8 cellular contexts compared by ENCODE assay signal in the genomic region with DNA sequence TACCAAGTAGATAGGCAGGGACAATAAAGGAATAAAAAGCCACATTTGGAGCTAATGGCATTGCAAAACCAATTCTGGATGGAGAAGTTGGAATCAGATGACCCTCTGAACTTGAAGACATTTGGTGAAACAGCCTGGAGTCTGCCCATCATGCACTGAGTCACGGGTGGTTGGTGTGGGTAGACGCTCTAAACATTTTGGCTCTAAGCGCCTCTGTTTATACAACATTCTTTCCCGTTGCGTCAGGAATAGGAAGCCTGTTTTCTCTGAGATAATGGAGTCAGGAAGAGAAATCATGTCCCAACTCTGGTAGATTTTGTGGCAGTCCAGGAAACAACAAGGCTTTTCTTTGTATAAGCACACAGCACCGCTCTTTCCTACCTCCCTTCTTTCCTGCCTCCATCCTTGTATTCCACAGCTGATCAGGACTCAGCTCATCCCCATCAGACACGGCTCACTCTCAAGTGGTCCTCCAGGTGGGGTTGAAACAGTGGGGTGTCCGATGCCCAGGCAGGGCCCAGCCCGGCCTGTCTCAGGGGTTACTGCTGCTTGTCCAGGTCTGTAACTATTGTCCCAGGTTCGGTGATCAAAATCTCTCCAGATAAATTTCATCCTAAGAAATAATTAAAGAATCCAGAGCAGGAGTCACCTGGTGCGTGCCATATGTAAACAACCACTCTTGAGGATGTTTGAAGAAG. TPM values are rescaled to one million over a fixed set of nuclear protein-coding genes. Genes with fewer than 3 reads are reported as not detected.
DNase-seq lines count a peak whose midpoint lies in the region; ATAC-seq and TF ChIP-seq lines count a peak whose summit lies in the region.

No MANE protein-coding gene starts in this region.

- H3K4me1 ChIP-seq in GM23338 (ENCODE audit: insufficient read depth) (peaks cover 17% of the 10 kb centered on the region), skeletal muscle satellite cell (ENCODE audit: control insufficient read depth, insufficient read depth, low read length) (peaks cover 69% of the 10 kb centered on the region)

- H3K9me3 Mint-ChIP-seq in GM23338 (no peaks in the 10 kb centered on the region; the same call in 2 of the 3 replicates), mesothelial cell of epicardium (no peaks in the 10 kb centered on the region)
- no peaks in the 10 kb centered on the region for H3K9me3 Mint-ChIP-seq in activated T-cell treated with anti-CD3 and anti-CD28 coated beads, Interleukin-2, amount 50 U/mL, for 4 hours

- no peak overlapping the region for H2AFZ ChIP-seq in GM23338

- peaks cover 2% of the 10 kb centered on the region for H3K27me3 Mint-ChIP-seq in GM23338 (ENCODE audit: insufficient read depth, low read depth, poor library complexity)
- H3K27me3 Mint-ChIP-seq in activated T-cell treated with anti-CD3 and anti-CD28 coated beads, Interleukin-2, amount 50 U/mL, for 4 hours (ENCODE audit: low read depth): no peaks in the 10 kb centered on the region
- H3K27me3 Mint-ChIP-seq in mesothelial cell of epicardium (ENCODE audit: low read depth): no peaks in the 10 kb centered on the region

- no peak overlapping the region for H3K27ac Mint-ChIP-seq in GM23338
- no peak overlapping the region for H3K27ac Mint-ChIP-seq in mesothelial cell of epicardium

- DNase-seq in GM23338 (ENCODE audit: low spot score) (no peak), astrocyte of the cerebellum (ENCODE audit: low read depth) (peak; percentile 81), left ventricle myocardium superior (no peak), NCI-H2029 (lab: John Stamatoyannopoulos, UW) (no peak), mesothelial cell of epicardium (ENCODE audit: low spot score in 2 of 2, unreplicated experiment in 2 of 2) (no peak)
- no peak for DNase-seq in activated T-cell treated with anti-CD3 and anti-CD28 coated beads, Interleukin-2, amount 50 U/mL, for 4 hours

- no peak for ATAC-seq in GM23338
- ATAC-seq in left ventricle myocardium superior: peak; percentile 87
- ATAC-seq in activated T-cell treated with anti-CD3 and anti-CD28 coated beads, Interleukin-2, amount 50 U/mL, for 4 hours: no peak
- ATAC-seq in HG02973 (IDR thresholded peaks at IDR 0.05; ENCODE audit: unreplicated experiment): no peak

- H3K4me3 Mint-ChIP-seq in GM23338: no peak overlapping the region
- no peak overlapping the region for H3K4me3 Mint-ChIP-seq in activated T-cell treated with anti-CD3 and anti-CD28 coated beads, Interleukin-2, amount 50 U/mL, for 4 hours
- H3K4me3 Mint-ChIP-seq in mesothelial cell of epicardium: no peak overlapping the region

- H3K36me3 ChIP-seq in GM23338 (ENCODE audit: insufficient read depth) (no peaks in the 10 kb centered on the region), skeletal muscle satellite cell (ENCODE audit: insufficient read depth, low read length) (peaks cover 29% of the 10 kb centered on the region)

- no peak for TF ChIP-seq CTCF in GM23338 (conservative IDR thresholded peaks at IDR 0.05; ENCODE audit: low read depth in 2 of 2)
- no peak for TF ChIP-seq CTCF in astrocyte of the cerebellum (IDR thresholded peaks at IDR 0.05; ENCODE audit: low read depth, low read length, missing control alignments)
- no peak for TF ChIP-seq CTCF in mesothelial cell of epicardium (IDR thresholded peaks at IDR 0.05; ENCODE audit: unreplicated experiment)

- H3K4me2 ChIP-seq in GM23338 (peak overlapping the region; percentile 26; the same call in 1 of the 2 replicates), skeletal muscle satellite cell (ENCODE audit: low read length) (peak overlapping the region; percentile 63)

- H3K4me3 ChIP-seq in GM23338 (no peak overlapping the region), astrocyte of the cerebellum (ENCODE audit: low read depth, low read length) (no peak overlapping the region), skeletal muscle satellite cell (ENCODE audit: low read length) (peak overlapping the region; percentile 27)

- no peaks in the 10 kb centered on the region for H3K27me3 ChIP-seq in GM23338 (ENCODE audit: insufficient read depth)
- no peaks in the 10 kb centered on the region for H3K27me3 ChIP-seq in skeletal muscle satellite cell (ENCODE audit: control insufficient read depth, insufficient read depth, low read length)

- H3K9ac ChIP-seq in skeletal muscle satellite cell (ENCODE audit: low read depth, low read length): peak overlapping the region; percentile 72

- H3K36me3 Mint-ChIP-seq in GM23338 (ENCODE audit: low read depth): peaks cover 3% of the 10 kb centered on the region; the same call in 2 of the 3 replicates
- H3K36me3 Mint-ChIP-seq in activated T-cell treated with anti-CD3 and anti-CD28 coated beads, Interleukin-2, amount 50 U/mL, for 4 hours (ENCODE audit: insufficient read depth): peaks cover 4% of the 10 kb centered on the region
- H3K36me3 Mint-ChIP-seq in mesothelial cell of epicardium: peaks cover 1% of the 10 kb centered on the region

- H3K79me2 ChIP-seq in GM23338 (replicated peaks; ENCODE audit: insufficient read depth): peaks cover 82% of the 10 kb centered on the region

- no peaks in the 10 kb centered on the region for H3K9me3 ChIP-seq in skeletal muscle satellite cell (replicated peaks; ENCODE audit: low read length)

- H3K4me1 Mint-ChIP-seq in GM23338: peaks cover 45% of the 10 kb centered on the region
- no peaks in the 10 kb centered on the region for H3K4me1 Mint-ChIP-seq in activated T-cell treated with anti-CD3 and anti-CD28 coated beads, Interleukin-2, amount 50 U/mL, for 4 hours (ENCODE audit: low read depth)
- H3K4me1 Mint-ChIP-seq in mesothelial cell of epicardium: no peaks in the 10 kb centered on the region

- H4K20me1 ChIP-seq in GM23338 (replicated peaks; ENCODE audit: insufficient read depth): peaks cover 32% of the 10 kb centered on the region

- intact Hi-C loops in left ventricle myocardium superior (cut with micrococcal nuclease): no loop called here

- no peaks in the 10 kb centered on the region for H3F3A ChIP-seq in GM23338 (replicated peaks; ENCODE audit: low read depth)

- H3K27ac ChIP-seq in GM23338 (ENCODE audit: low read depth): no peak overlapping the region

- H3K9me2 ChIP-seq in GM23338 (ENCODE audit: insufficient read depth): no peaks in the 10 kb centered on the region

- in situ Hi-C loops in astrocyte of the cerebellum (cut with HindIII; ENCODE audit: low sequenced_read_pairs): no loop called here

TF ChIP-seq in GM23338, 12 proteins besides CTCF, POLR2A, EP300 and RAD21 (continues in another document):
- no peak for TF ChIP-seq NANOG (IDR thresholded peaks at IDR 0.05; ENCODE audit: borderline replicate concordance)
- TF ChIP-seq, protein P1, sequence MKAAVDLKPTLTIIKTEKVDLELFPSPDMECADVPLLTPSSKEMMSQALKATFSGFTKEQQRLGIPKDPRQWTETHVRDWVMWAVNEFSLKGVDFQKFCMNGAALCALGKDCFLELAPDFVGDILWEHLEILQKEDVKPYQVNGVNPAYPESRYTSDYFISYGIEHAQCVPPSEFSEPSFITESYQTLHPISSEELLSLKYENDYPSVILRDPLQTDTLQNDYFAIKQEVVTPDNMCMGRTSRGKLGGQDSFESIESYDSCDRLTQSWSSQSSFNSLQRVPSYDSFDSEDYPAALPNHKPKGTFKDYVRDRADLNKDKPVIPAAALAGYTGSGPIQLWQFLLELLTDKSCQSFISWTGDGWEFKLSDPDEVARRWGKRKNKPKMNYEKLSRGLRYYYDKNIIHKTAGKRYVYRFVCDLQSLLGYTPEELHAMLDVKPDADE (IDR thresholded peaks at IDR 0.05): no peak
- TF ChIP-seq JUNB (IDR thresholded peaks at IDR 0.05; ENCODE audit: unreplicated experiment): no peak

RNA-seq across cellular contexts. Expression of a gene that starts 12.1 kb away (rescaled TPM):
- 4.0 and 4.2 TPM in 2 replicates for total RNA-seq in GM23338 (2014; rRNA removed; shearing (Covaris generic))
- 0.61 and 0.68 TPM in 2 replicates for polyA plus RNA-seq in GM23338 (2016; fragmentation: Nextera tagmentation; extraction: Ambion mirVana)
- 0.67 TPM for total RNA-seq in left ventricle myocardium superior
- 2.6 and 3.5 TPM in 2 replicates for total RNA-seq in skeletal muscle satellite cell (2012; rRNA removed)
- 1 to 10 TPM in 1 of 3 donors, under 1 TPM in 1, not detected in 1; 0.15 to 4.6 TPM for total RNA-seq in activated T-cell treated with anti-CD3 and anti-CD28 coated beads, Interleukin-2, amount 50 U/mL, for 4 hours
- total RNA-seq in mesothelial cell of epicardium: 0.69 to 1.00 TPM (median 0.79 TPM) in 3 replicates

RNA-seq across cellular contexts. Expression of a gene that starts 28.5 kb away (rescaled TPM):
- 25.3 and 25.6 TPM in 2 replicates for total RNA-seq in GM23338 (2014; rRNA removed; shearing (Covaris generic))
- polyA plus RNA-seq in GM23338 (2016; fragmentation: Nextera tagmentation; extraction: Ambion mirVana): 9.4 and 12.5 TPM in 2 replicates
- 63.4 TPM for total RNA-seq in left ventricle myocardium superior
- total RNA-seq in skeletal muscle satellite cell (2012; rRNA removed): 58.8 and 60.7 TPM in 2 replicates
- 1 to 10 TPM; 2.8 to 6.2 (median 6.0) TPM for total RNA-seq in activated T-cell treated with anti-CD3 and anti-CD28 coated beads, Interleukin-2, amount 50 U/mL, for 4 hours
- total RNA-seq in mesothelial cell of epicardium: 12.0 to 18.4 TPM (median 12.3 TPM) in 3 replicates
